Comparison of ENCODE assay signal across 18 cellular contexts in the genomic region with DNA sequence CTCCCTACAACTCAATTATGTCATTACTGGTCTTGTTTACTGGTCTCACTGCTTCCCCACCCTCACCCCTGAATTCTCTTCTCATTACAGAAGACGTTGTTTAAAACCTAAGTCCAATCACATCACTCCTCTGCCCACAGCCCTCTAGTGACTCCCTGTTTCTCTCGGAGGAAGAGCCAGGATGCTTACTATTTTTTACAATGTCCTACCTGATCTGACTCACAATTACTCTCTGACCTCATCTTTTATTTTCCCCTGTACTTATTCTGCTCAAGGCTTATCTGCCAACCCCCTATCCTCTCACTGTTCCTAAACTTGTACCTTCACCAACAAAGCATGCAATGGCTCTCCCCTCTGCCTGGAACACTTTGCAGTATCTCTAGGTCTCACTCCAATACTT.
A peak's percentile ranks its signal among the peaks of the same experiment; 100 is the strongest.
DNase-seq lines count a peak whose midpoint lies in the region; ATAC-seq, FAIRE-seq and TF ChIP-seq lines count a peak whose summit lies in the region.
"Had no signal": no experiment of that assay in that cellular context is flagged by ENCODE, and none has a peak within 500 bp of the region (broad histone marks: within the 10 kb centered on the region; RNA-seq: fewer than 3 reads in every experiment).

No MANE protein-coding gene starts in this region.

- H3K27me3 ChIP-seq in PC-3 (ENCODE audit: low read length) (no peaks in the 10 kb centered on the region), H1 (replicated peaks in 1 of 4; ENCODE audit: control insufficient read depth in 3 of 4, extremely low read depth in 1 of 4, insufficient read depth in 3 of 4, low read length in 3 of 4) (peaks cover 0 to 1% (median 0%) of the 10 kb centered on the region in 4 experiments; a peak in 1 of 7 replicates), keratinocyte (ENCODE audit: control insufficient read depth, extremely low read depth, insufficient read depth, low read length) (no peaks in the 10 kb centered on the region)
- H3K27me3 ChIP-seq: BE2C had no signal

- no TSS peak for BruUV-seq in PC-3 (replicated peaks; lab: Mats Ljungman, UMichigan)

- no peak overlapping the region for H3K4me2 ChIP-seq in PC-3 (ENCODE audit: low read length)
- H3K4me2 ChIP-seq in H1 (ENCODE audit: insufficient read depth in 1 of 2, low read depth in 2 of 2, low read length in 2 of 2), result no peak overlapping the region
- H3K4me2 ChIP-seq in keratinocyte (ENCODE audit: control insufficient read depth, extremely low read depth, insufficient read depth, low read depth, low read length), result no peak overlapping the region

- H3K9me1 ChIP-seq in keratinocyte (ENCODE audit: control insufficient read depth, extremely low read depth, insufficient read depth, low read length), result no peaks in the 10 kb centered on the region

- H4K91ac ChIP-seq in H1 (replicated peaks; ENCODE audit: insufficient read length, low read length), result no peak overlapping the region

- no peaks in the 10 kb centered on the region for H3K36me3 ChIP-seq in PC-3 (ENCODE audit: low read depth, low read length)
- H3K36me3 ChIP-seq in H1 (ENCODE audit: control insufficient read depth in 2 of 4, insufficient read depth in 4 of 4, low read length in 3 of 4), result no peaks in the 10 kb centered on the region
- H3K36me3 ChIP-seq in keratinocyte (ENCODE audit: control insufficient read depth in 2 of 2, extremely low read depth in 1 of 2, insufficient read depth in 2 of 2, low read length in 2 of 2), result no peaks in the 10 kb centered on the region
- H3K36me3 ChIP-seq: BE2C had no signal

- H2BK12ac ChIP-seq in H1 (ENCODE audit: low read depth, low read length), result no peak overlapping the region

- TF ChIP-seq CTCF in PC-3 (conservative IDR thresholded peaks at IDR 0.05; ENCODE audit: low read depth, low read length), result no peak; the same call in 1 of the 2 replicates
- no peak for TF ChIP-seq CTCF in H1 (IDR thresholded peaks at IDR 0.05; ENCODE audit: control extremely low read depth in 1 of 3, insufficient read depth in 1 of 3, low read depth in 1 of 3, low read length in 3 of 3)
- TF ChIP-seq CTCF in keratinocyte (optimal IDR thresholded peaks at IDR 0.05 in 1 of 3, IDR thresholded peaks at IDR 0.05 in 1 of 3, conservative IDR thresholded peaks at IDR 0.05 in 1 of 3; ENCODE audit: extremely low read depth in 1 of 3, insufficient read depth in 2 of 3, low read length in 3 of 3), result no peak

- CTCF ChIA-PET in PC-3 (lab: Charles Lee), result no interaction called here
- CTCF ChIA-PET in H1 (lab: Charles Lee; ENCODE audit: partially characterized antibody), result no interaction called here

- TF ChIP-seq POLR2A in H1 (IDR thresholded peaks at IDR 0.05; ENCODE audit: control extremely low read depth in 1 of 2, low read depth in 2 of 2, low read length in 2 of 2), result no peak

- H2BK20ac ChIP-seq in H1 (ENCODE audit: low read length), result no peak overlapping the region

- H3K18ac ChIP-seq in H1 (ENCODE audit: extremely low read depth, low read length), result no peak overlapping the region

- 80% methylated on average over 2 of the region's 2 CpGs; no CpG with 5 or more reads in 1 of the 2 experiments for WGBS in H1 (ENCODE audit: extremely low coverage in 1 of 2, insufficient coverage in 1 of 2, insufficient read length in 1 of 2, insufficient replicate concordance in 2 of 2, low coverage in 1 of 2, low lambda C conversion rate in 2 of 2, missing lambda C conversion rate in 1 of 2), 2 experiments

- no peaks in the 10 kb centered on the region for H3K9me2 ChIP-seq in PC-3 (replicated peaks; ENCODE audit: low read length)

- no peaks in the 10 kb centered on the region for H3F3A ChIP-seq in PC-3 (ENCODE audit: low read length, unreplicated experiment)

- H3K4ac ChIP-seq in H1 (replicated peaks; ENCODE audit: insufficient read length, low read depth, low read length), result no peak overlapping the region

- dilution Hi-C loops in keratinocyte (cut with MboI; ENCODE audit: extremely low pct_ligation_motif_present, low sequenced_read_pairs), result no loop called here

- no peaks in the 10 kb centered on the region for H3K23me2 ChIP-seq in H1 (ENCODE audit: low read depth, low read length)

- no peaks in the 10 kb centered on the region for H3K9me3 ChIP-seq in PC-3 (ENCODE audit: low read length)
- no peaks in the 10 kb centered on the region for H3K9me3 ChIP-seq in H1 (ENCODE audit: insufficient read depth in 2 of 2, low read depth in 1 of 2, low read length in 1 of 2)
- no peaks in the 10 kb centered on the region for H3K9me3 ChIP-seq in keratinocyte (ENCODE audit: control insufficient read depth, low read depth, low read length)
- H3K9me3 ChIP-seq: BE2C, Caco-2 had no signal

- H3K23ac ChIP-seq in H1 (ENCODE audit: insufficient read length), result no peak overlapping the region

- H3K9ac ChIP-seq in PC-3 (ENCODE audit: low read length) (no peak overlapping the region), H1 (replicated peaks in 1 of 4; ENCODE audit: extremely low read depth in 1 of 4, low read depth in 3 of 4, low read length in 3 of 4) (no peak overlapping the region), keratinocyte (ENCODE audit: control insufficient read depth, extremely low read depth, insufficient read depth, low read length) (no peak overlapping the region)
- H3K9ac ChIP-seq: GM23248 had no signal

- H3K79me2 ChIP-seq in PC-3 (ENCODE audit: low read length) (no peaks in the 10 kb centered on the region), H1 (ENCODE audit: control insufficient read depth in 1 of 2, insufficient read depth in 2 of 2, low read length in 2 of 2) (no peaks in the 10 kb centered on the region), keratinocyte (ENCODE audit: control insufficient read depth, insufficient read depth, low read length) (no peaks in the 10 kb centered on the region)

- H3K4me1 ChIP-seq in PC-3 (ENCODE audit: insufficient read depth, low read length) (no peaks in the 10 kb centered on the region), H1 (replicated peaks in 1 of 4; ENCODE audit: control insufficient read depth in 3 of 4, insufficient read depth in 4 of 4, low read length in 3 of 4) (no peaks in the 10 kb centered on the region), keratinocyte (ENCODE audit: control insufficient read depth, extremely low read depth, insufficient read depth, low read length) (no peaks in the 10 kb centered on the region)
- H3K4me1 ChIP-seq: BE2C, Caco-2 had no signal

- intact Hi-C loops in PC-3 (cut with micrococcal nuclease), result no loop called here

- no peak for TF ChIP-seq EP300 in H1 (IDR thresholded peaks at IDR 0.05; ENCODE audit: borderline replicate concordance in 1 of 2, low read depth in 2 of 2, low read length in 2 of 2)

- no peak overlapping the region for H4K8ac ChIP-seq in H1 (ENCODE audit: extremely low read depth, insufficient read depth, low read length)

- H3K56ac ChIP-seq in H1 (replicated peaks; ENCODE audit: insufficient read length, low read depth, low read length), result no peak overlapping the region

- DNase-seq in M059J (ENCODE audit: low read depth) (peak; percentile 16), PC-3 (peak; percentile 54), H1 (ENCODE audit: low read depth in 1 of 2, low spot score in 2 of 2) (no peak), keratinocyte (ENCODE audit: low read depth, low spot score) (no peak), NCI-H2171 treated with DMSO at 0.1 percent for 48 hours (lab: John Stamatoyannopoulos, UW) (no peak)
- DNase-seq in stimulated activated CD4-positive, alpha-beta T cell treated with anti-CD3 and anti-CD28 coated beads, Interleukin-12 subunit alpha, Interleukin-12 subunit beta, amount 100 ng/mL, for 4 hours, result no peak
- DNase-seq: BE2C; C1 segment of cervical spinal cord; Caco-2; CD4-positive, CD25-positive, alpha-beta regulatory T cell; GM23248; HCEC 1CT had no signal

- H3K79me1 ChIP-seq in H1 (ENCODE audit: low read depth, low read length), result no peaks in the 10 kb centered on the region

- no peak overlapping the region for H3K4me3 ChIP-seq in PC-3 (ENCODE audit: low read length)
- no peak overlapping the region for H3K4me3 ChIP-seq in H1 (ENCODE audit: extremely low read depth in 1 of 4, insufficient read depth in 2 of 4, low read depth in 3 of 4, low read length in 4 of 4)
- no peak overlapping the region for H3K4me3 ChIP-seq in keratinocyte (ENCODE audit: control insufficient read depth in 2 of 3, extremely low read depth in 1 of 3, insufficient read depth in 2 of 3, low read depth in 1 of 3, low read length in 3 of 3)
- H3K4me3 ChIP-seq: GM23248 had no signal

- no peak overlapping the region for H2AK5ac ChIP-seq in H1 (ENCODE audit: low read depth, low read length)

- FAIRE-seq in H1 (lab: Jason Lieb, UNC) (no peak), keratinocyte (lab: Jason Lieb, UNC) (no peak)
- FAIRE-seq: D721Med, G401.6, GM12891, HTR-8/SVneo had no signal

- H3K14ac ChIP-seq in H1 (ENCODE audit: insufficient read length), result no peak overlapping the region

- no peak overlapping the region for H2BK15ac ChIP-seq in H1 (ENCODE audit: low read length)

- peak; percentile 75 for ATAC-seq in PC-3
- no peak for ATAC-seq in GM18909 (IDR thresholded peaks at IDR 0.05; ENCODE audit: poor library complexity, unreplicated experiment)

- no peak overlapping the region for H3K27ac ChIP-seq in PC-3 (ENCODE audit: low read length)
- H3K27ac ChIP-seq in H1 (ENCODE audit: low read depth, low read length), result no peak overlapping the region
- no peak overlapping the region for H3K27ac ChIP-seq in keratinocyte (ENCODE audit: control insufficient read depth, insufficient read depth, low read length)
- H3K27ac ChIP-seq: GM23248, HL-60 had no signal

- H2AFZ ChIP-seq in PC-3 (ENCODE audit: low read length) (0 out of 2 replicates have a peak overlapping the region, but pooled peaks have one; percentile 8), H1 (ENCODE audit: low read length) (peak overlapping the region; percentile 58), keratinocyte (ENCODE audit: control insufficient read depth, low read length) (peak overlapping the region; percentile 6)
- H2AFZ ChIP-seq: GM23248 had no signal

- POLR2A ChIA-PET in PC-3 (lab: Charles Lee; ENCODE audit: unreplicated experiment) (no interaction called here), H1 (lab: Charles Lee; ENCODE audit: partially characterized antibody) (no interaction called here)

- H2BK120ac ChIP-seq in H1 (replicated peaks; ENCODE audit: low read depth, low read length), result no peak overlapping the region

- H4K20me1 ChIP-seq in PC-3 (ENCODE audit: low read length) (no peaks in the 10 kb centered on the region), H1 (replicated peaks in 1 of 2; ENCODE audit: control insufficient read depth in 1 of 2, insufficient read depth in 2 of 2, low read length in 2 of 2) (no peaks in the 10 kb centered on the region), keratinocyte (ENCODE audit: control insufficient read depth, extremely low read depth, insufficient read depth, low read length) (no peaks in the 10 kb centered on the region)

- no peak overlapping the region for H2BK5ac ChIP-seq in H1 (ENCODE audit: low read depth, low read length)

- no peak overlapping the region for H4K5ac ChIP-seq in H1 (ENCODE audit: insufficient read length, low read depth, low read length)

- TF ChIP-seq RAD21 in H1 (IDR thresholded peaks at IDR 0.05 in 1 of 2, conservative IDR thresholded peaks at IDR 0.05 in 1 of 2; ENCODE audit: low read depth in 2 of 2, low read length in 2 of 2), result no peak

TF ChIP-seq in H1, 55 proteins besides CTCF, POLR2A, EP300 and RAD21 (continues in another document):
- TF ChIP-seq RFX5 (IDR thresholded peaks at IDR 0.05; ENCODE audit: borderline replicate concordance, low read depth, low read length) (no peak), CHD2 (IDR thresholded peaks at IDR 0.05; ENCODE audit: low read length) (no peak)

Comparison
In these comparisons a context has a peak if more than half of its experiments do, and no peak if none do; other contexts are left out.
1. DNase-seq: peak in M059J (single experiment) and PC-3 (single experiment); none in H1 (0 of 2), keratinocyte (single experiment), NCI-H2171 treated with DMSO at 0.1 percent for 48 hours (single experiment) and stimulated activated CD4-positive, alpha-beta T cell treated with anti-CD3 and anti-CD28 coated beads, Interleukin-12 subunit alpha, Interleukin-12 subunit beta, amount 100 ng/mL, for 4 hours (single experiment).
2. H2AFZ ChIP-seq: peak in every context shown above with its lines; median percentile 58 in H1; 8 in PC-3; 6 in keratinocyte.